8 cellular contexts compared by ENCODE assay signal in genomic region chr2:88600038-88600465, GRCh38. TPM values are rescaled to one million over a fixed set of nuclear protein-coding genes. Genes with fewer than 3 reads are reported as not detected.
DNase-seq lines count a peak whose midpoint lies in the region; ATAC-seq, FAIRE-seq and TF ChIP-seq lines count a peak whose summit lies in the region.
"Had no signal": no experiment of that assay in that cellular context is flagged by ENCODE, and none has a peak within 500 bp of the region (broad histone marks: within the 10 kb centered on the region; RNA-seq: fewer than 3 reads in every experiment).

No MANE protein-coding gene starts in this region.

- no peak for TF ChIP-seq POLR2A in GM12891 (IDR thresholded peaks at IDR 0.05; ENCODE audit: low read depth, low read length)
- TF ChIP-seq POLR2A in body of pancreas (IDR thresholded peaks at IDR 0.05), result no peak

- TF ChIP-seq CTCF in SU-DHL-6 (IDR thresholded peaks at IDR 0.05; ENCODE audit: insufficient read depth, low read length, poor library complexity, severe bottlenecking) (no peak), body of pancreas (IDR thresholded peaks at IDR 0.05) (no peak)

- WGBS in body of pancreas, 2 donors, result 6 to 14% methylated on average over 4 of the region's 4 CpGs

- H3K9ac ChIP-seq in Karpas-422 (ENCODE audit: low read length), result peak overlapping the region; percentile 25; the same call in 1 of the 2 replicates
- H3K9ac ChIP-seq in SU-DHL-6 (ENCODE audit: low read length), result no peak overlapping the region

- H3K9me2 ChIP-seq in Karpas-422 (replicated peaks; ENCODE audit: insufficient read depth, low read length) (no peaks in the 10 kb centered on the region), SU-DHL-6 (replicated peaks; ENCODE audit: insufficient read depth, low read length) (no peaks in the 10 kb centered on the region)

- peaks cover 27% of the 10 kb centered on the region for H3F3A ChIP-seq in SU-DHL-6 (ENCODE audit: insufficient read depth)

- ATAC-seq in body of pancreas, result peak; percentile 100

- no peaks in the 10 kb centered on the region for H3K9me3 ChIP-seq in Karpas-422 (ENCODE audit: low read length)
- no peaks in the 10 kb centered on the region for H3K9me3 ChIP-seq in SU-DHL-6 (ENCODE audit: insufficient read depth, low read length)
- H3K9me3 ChIP-seq in body of pancreas, result no peaks in the 10 kb centered on the region

- H3K4me1 ChIP-seq in Karpas-422 (ENCODE audit: low read length), result peaks cover 65% of the 10 kb centered on the region
- peaks cover 76% of the 10 kb centered on the region for H3K4me1 ChIP-seq in body of pancreas

- peak; percentile 99 for FAIRE-seq in GM12891 (lab: Jason Lieb, UNC)

- H2AFZ ChIP-seq in Karpas-422 (ENCODE audit: low read length) (no peak overlapping the region), SU-DHL-6 (ENCODE audit: low read depth, low read length, severe bottlenecking) (no peak overlapping the region)

- intact Hi-C loops in body of pancreas (cut with DNase I), result no loop called here

- H3K36me3 ChIP-seq in H7 (replicated peaks; ENCODE audit: control insufficient read depth, insufficient read depth, low read length), result no peaks in the 10 kb centered on the region
- H3K36me3 ChIP-seq in Karpas-422 (ENCODE audit: insufficient read depth, low read length), result no peaks in the 10 kb centered on the region
- H3K36me3 ChIP-seq in SU-DHL-6 (ENCODE audit: low read length), result peaks cover 4% of the 10 kb centered on the region; the same call in 1 of the 2 replicates
- no peaks in the 10 kb centered on the region for H3K36me3 ChIP-seq in body of pancreas (replicated peaks in 1 of 2; ENCODE audit: insufficient read depth in 1 of 2, low read depth in 2 of 2)

- H3K4me3 ChIP-seq in H7 (ENCODE audit: insufficient read depth, low read depth, low read length), result no peak overlapping the region
- H3K4me3 ChIP-seq in Karpas-422 (ENCODE audit: low read length), result peak overlapping the region; percentile 44
- peak overlapping the region; percentile 21 for H3K4me3 ChIP-seq in SU-DHL-6 (ENCODE audit: insufficient read depth, low read length, poor library complexity, severe bottlenecking)
- no peak overlapping the region for H3K4me3 ChIP-seq in body of pancreas
- H3K4me3 ChIP-seq: skin epidermis had no signal

- peak overlapping the region; percentile 75 for H3K4me2 ChIP-seq in Karpas-422 (ENCODE audit: low read depth, low read length, poor library complexity, severe bottlenecking)
- peak overlapping the region; percentile 54 for H3K4me2 ChIP-seq in SU-DHL-6 (ENCODE audit: low read depth, low read length, poor library complexity, severe bottlenecking)

- DNase-seq in GM12891 (ENCODE audit: insufficient read length, low spot score), result peak; percentile 22
- peak; percentile 46 for DNase-seq in H7
- DNase-seq in Karpas-422, result peak; percentile 82
- peak; percentile 65 to 93 (median 82) for DNase-seq in body of pancreas
- DNase-seq in iPS-NIHi11 (ENCODE audit: low spot score), result peak; percentile 74
- peak; percentile 53 for DNase-seq in stimulated activated CD4-positive, alpha-beta T cell treated with anti-CD3 and anti-CD28 coated beads, Interleukin-1b, Interleukin-23, amount 100 ng/mL, for 48 hours

- H3K27ac ChIP-seq in Karpas-422 (ENCODE audit: low read length), result peak overlapping the region; percentile 82
- H3K27ac ChIP-seq in SU-DHL-6 (ENCODE audit: low read depth, low read length), result peak overlapping the region; percentile 81
- H3K27ac ChIP-seq in body of pancreas, result peak overlapping the region; percentile 71 to 92 (median 86)

- H3K27me3 ChIP-seq in H7 (ENCODE audit: control insufficient read depth, insufficient read depth, low read length) (no peaks in the 10 kb centered on the region), Karpas-422 (ENCODE audit: low read length) (no peaks in the 10 kb centered on the region), SU-DHL-6 (ENCODE audit: low read length) (no peaks in the 10 kb centered on the region), body of pancreas (no peaks in the 10 kb centered on the region)

- H4K20me1 ChIP-seq in Karpas-422 (ENCODE audit: insufficient read depth, low read depth, low read length) (no peaks in the 10 kb centered on the region; the same call in 1 of the 2 replicates), SU-DHL-6 (ENCODE audit: low read depth, low read length) (no peaks in the 10 kb centered on the region)

- H3K79me2 ChIP-seq in Karpas-422 (ENCODE audit: low read length) (peaks cover 83% of the 10 kb centered on the region), SU-DHL-6 (ENCODE audit: insufficient read depth, low read length) (peaks cover 93% of the 10 kb centered on the region)

TF ChIP-seq in GM12891, 5 proteins besides CTCF, POLR2A, EP300 and RAD21:
- TF ChIP-seq POLR2AphosphoS5 (IDR thresholded peaks at IDR 0.05; ENCODE audit: low read depth, low read length) (no peak; the same call in 1 of the 2 replicates), PAX5 (IDR thresholded peaks at IDR 0.05; ENCODE audit: insufficient read depth, low read length, severe bottlenecking) (no peak), TAF1 (IDR thresholded peaks at IDR 0.05; ENCODE audit: low read depth, low read length) (peak; percentile 16; the same call in 1 of the 2 replicates), SPI1 (IDR thresholded peaks at IDR 0.05; ENCODE audit: low read depth, low read length) (no peak), POU2F2 (IDR thresholded peaks at IDR 0.05; ENCODE audit: low read depth, low read length) (peak; percentile 99)

RNA-seq across cellular contexts. Expression of gene EIF2AK3, which starts 27.2 kb away (rescaled TPM):
- 16.4 TPM for polyA plus RNA-seq in GM12891 (2012; ENCODE audit: low read depth, missing spikeins)
- total RNA-seq in H7 (2014; rRNA removed; shearing (Covaris generic)), result 13.8 and 23.0 TPM in 2 replicates
- 10.7 and 18.4 TPM in 2 replicates for total RNA-seq in Karpas-422 (2014; rRNA removed; shearing (Covaris generic); ENCODE audit: low replicate concordance)
- 10 to 100 TPM; 42.5 to 43.6 TPM for total RNA-seq in body of pancreas

Comparison
In these comparisons a context has a peak if more than half of its experiments do, and no peak if none do; other contexts are left out.
1. DNase-seq: peak in every context shown above with its lines; median percentile 82 in Karpas-422; 82 in body of pancreas; 74 in iPS-NIHi11; 53 in stimulated activated CD4-positive, alpha-beta T cell treated with anti-CD3 and anti-CD28 coated beads, Interleukin-1b, Interleukin-23, amount 100 ng/mL, for 48 hours; 46 in H7; 22 in GM12891.
2. H3K4me3 ChIP-seq: peak in Karpas-422 (single experiment) and SU-DHL-6 (single experiment); none in H7 (single experiment) and body of pancreas (0 of 2).
3. Peak in every context shown above with its lines, with median percentiles within 50 percentile points of each other: H3K27ac ChIP-seq.